ENCODE assay signal across 20 cellular contexts in genomic region chr6:36695414-36695813, GRCh38. TPM values are rescaled to one million over a fixed set of nuclear protein-coding genes. Genes with fewer than 3 reads are reported as not detected.
DNase-seq lines count a peak whose midpoint lies in the region; ATAC-seq and TF ChIP-seq lines count a peak whose summit lies in the region.
"Had no signal": no experiment of that assay in that cellular context is flagged by ENCODE, and none has a peak within 500 bp of the region (broad histone marks: within the 10 kb centered on the region; RNA-seq: fewer than 3 reads in every experiment).

No MANE protein-coding gene starts in this region.

- H3K9me3 ChIP-seq in BLaER1: peaks cover 7% of the 10 kb centered on the region; the same call in 1 of the 2 replicates
- H3K9me3 ChIP-seq: A549 had no signal

- no peaks in the 10 kb centered on the region for H3K9me3 Mint-ChIP-seq in activated CD8-positive, alpha-beta T cell treated with anti-CD3 and anti-CD28 coated beads for 36 hours
- H3K9me3 Mint-ChIP-seq in activated CD8-positive, alpha-beta T cell treated with anti-CD3 and anti-CD28 coated beads, Interleukin-2, amount 10 ng/mL, durations not matched to agents 7 days and 5 days (ENCODE audit: insufficient read depth): no peaks in the 10 kb centered on the region
- no peaks in the 10 kb centered on the region for H3K9me3 Mint-ChIP-seq in T-helper 2 cell treated with Interferon-gamma antibody and Interleukin-4, amounts not matched to agents 5 μg/mL and 100 μg/mL, for 36 hours
- H3K9me3 Mint-ChIP-seq in stimulated activated effector memory CD8-positive, alpha-beta T cell treated with anti-CD3 and anti-CD28 coated beads, Interleukin-12 subunit alpha, Interleukin-12 subunit beta, amount 100 ng/mL, for 72 hours: no peaks in the 10 kb centered on the region
- H3K9me3 Mint-ChIP-seq: CD4-positive, CD25-positive, alpha-beta regulatory T cell had no signal

- CTCF ChIA-PET in activated CD8-positive, alpha-beta T cell treated with anti-CD3 and anti-CD28 coated beads for 36 hours (lab: Charles Lee): interaction anchor here (0.8 to 1.6 kb wide), 4 partner anchors 9 to 72 kb away, joined by 3 to 5 read pairs (median 4); no protein-coding TSS in a partner anchor
- CTCF ChIA-PET in activated CD8-positive, alpha-beta T cell treated with anti-CD3 and anti-CD28 coated beads, Interleukin-2, amount 10 ng/mL, durations not matched to agents 7 days and 5 days (lab: Charles Lee): interaction anchor here (0.7 to 1.3 kb wide), 5 partner anchors 10 to 87 kb away, joined by 3 to 4 read pairs (median 3); no protein-coding TSS in a partner anchor

- H3K36me3 ChIP-seq in BLaER1: no peaks in the 10 kb centered on the region

- no peaks in the 10 kb centered on the region for H3K36me3 Mint-ChIP-seq in activated CD8-positive, alpha-beta T cell treated with anti-CD3 and anti-CD28 coated beads for 36 hours (ENCODE audit: low read depth)
- no peaks in the 10 kb centered on the region for H3K36me3 Mint-ChIP-seq in activated CD8-positive, alpha-beta T cell treated with anti-CD3 and anti-CD28 coated beads, Interleukin-2, amount 10 ng/mL, durations not matched to agents 7 days and 5 days (ENCODE audit: low read depth)
- no peaks in the 10 kb centered on the region for H3K36me3 Mint-ChIP-seq in T-helper 2 cell treated with Interferon-gamma antibody and Interleukin-4, amounts not matched to agents 5 μg/mL and 100 μg/mL, for 36 hours (ENCODE audit: low read depth)
- H3K36me3 Mint-ChIP-seq in stimulated activated effector memory CD8-positive, alpha-beta T cell treated with anti-CD3 and anti-CD28 coated beads, Interleukin-12 subunit alpha, Interleukin-12 subunit beta, amount 100 ng/mL, for 72 hours: no peaks in the 10 kb centered on the region
- H3K36me3 Mint-ChIP-seq: CD4-positive, CD25-positive, alpha-beta regulatory T cell had no signal

- H3K4me3 Mint-ChIP-seq in activated CD8-positive, alpha-beta T cell treated with anti-CD3 and anti-CD28 coated beads for 36 hours: no peak overlapping the region
- H3K4me3 Mint-ChIP-seq in activated CD8-positive, alpha-beta T cell treated with anti-CD3 and anti-CD28 coated beads, Interleukin-2, amount 10 ng/mL, durations not matched to agents 7 days and 5 days: no peak overlapping the region
- H3K4me3 Mint-ChIP-seq in T-helper 2 cell treated with Interferon-gamma antibody and Interleukin-4, amounts not matched to agents 5 μg/mL and 100 μg/mL, for 36 hours: peak overlapping the region; percentile 10
- peak overlapping the region; percentile 0 for H3K4me3 Mint-ChIP-seq in stimulated activated effector memory CD8-positive, alpha-beta T cell treated with anti-CD3 and anti-CD28 coated beads, Interleukin-12 subunit alpha, Interleukin-12 subunit beta, amount 100 ng/mL, for 72 hours
- H3K4me3 Mint-ChIP-seq: CD4-positive, CD25-positive, alpha-beta regulatory T cell had no signal

- H3K9ac ChIP-seq in BLaER1: no peak overlapping the region

- POLR2A ChIA-PET in activated CD8-positive, alpha-beta T cell treated with anti-CD3 and anti-CD28 coated beads for 36 hours (lab: Charles Lee): interaction anchor here (0.7 to 0.9 kb wide), 2 partner anchors 13 to 15 kb away, joined by 3 read pairs; no protein-coding TSS in a partner anchor
- POLR2A ChIA-PET in activated CD8-positive, alpha-beta T cell treated with anti-CD3 and anti-CD28 coated beads, Interleukin-2, amount 10 ng/mL, durations not matched to agents 7 days and 5 days (lab: Charles Lee): no interaction called here

- H3K4me1 ChIP-seq in BLaER1: peaks cover 37% of the 10 kb centered on the region
- H3K4me1 ChIP-seq: A549 had no signal

- intact Hi-C loops in activated CD8-positive, alpha-beta T cell treated with anti-CD3 and anti-CD28 coated beads for 36 hours (cut with micrococcal nuclease): no loop called here

- TF ChIP-seq CTCF in activated CD8-positive, alpha-beta T cell treated with anti-CD3 and anti-CD28 coated beads for 36 hours (IDR thresholded peaks at IDR 0.05): no peak

- no peaks in the 10 kb centered on the region for H3K27me3 Mint-ChIP-seq in activated CD8-positive, alpha-beta T cell treated with anti-CD3 and anti-CD28 coated beads for 36 hours
- no peaks in the 10 kb centered on the region for H3K27me3 Mint-ChIP-seq in activated CD8-positive, alpha-beta T cell treated with anti-CD3 and anti-CD28 coated beads, Interleukin-2, amount 10 ng/mL, durations not matched to agents 7 days and 5 days (ENCODE audit: low read depth)
- H3K27me3 Mint-ChIP-seq in T-helper 2 cell treated with Interferon-gamma antibody and Interleukin-4, amounts not matched to agents 5 μg/mL and 100 μg/mL, for 36 hours (ENCODE audit: low read depth): peaks cover 5% of the 10 kb centered on the region

- ATAC-seq in activated CD8-positive, alpha-beta T cell treated with anti-CD3 and anti-CD28 coated beads for 36 hours: peak; percentile 18
- ATAC-seq in activated CD8-positive, alpha-beta T cell treated with anti-CD3 and anti-CD28 coated beads, Interleukin-2, amount 10 ng/mL, durations not matched to agents 7 days and 5 days: no peak
- peak; percentile 81 for ATAC-seq in stimulated activated effector memory CD8-positive, alpha-beta T cell treated with anti-CD3 and anti-CD28 coated beads, Interleukin-12 subunit alpha, Interleukin-12 subunit beta, amount 100 ng/mL, for 72 hours
- ATAC-seq in HG02678 (IDR thresholded peaks at IDR 0.05; ENCODE audit: unreplicated experiment): no peak
- ATAC-seq: A549, HCT116, PC-3 had no signal

- H4K20me1 ChIP-seq in BLaER1: peaks cover 2% of the 10 kb centered on the region; the same call in 1 of the 2 replicates

- no peak for DNase-seq in activated CD8-positive, alpha-beta T cell treated with anti-CD3 and anti-CD28 coated beads for 36 hours
- no peak for DNase-seq in activated CD8-positive, alpha-beta T cell treated with anti-CD3 and anti-CD28 coated beads, Interleukin-2, amount 10 ng/mL, durations not matched to agents 7 days and 5 days
- DNase-seq in T-helper 2 cell treated with Interferon-gamma antibody and Interleukin-4, amounts not matched to agents 5 μg/mL and 100 μg/mL, for 36 hours (ENCODE audit: low spot score): no peak
- no peak for DNase-seq in stimulated activated effector memory CD8-positive, alpha-beta T cell treated with anti-CD3 and anti-CD28 coated beads, Interleukin-12 subunit alpha, Interleukin-12 subunit beta, amount 100 ng/mL, for 72 hours (ENCODE audit: low spot score in 2 of 2)
- no peak for DNase-seq in NCI-H146 treated with DMSO at 0.1 percent for 48 hours (lab: John Stamatoyannopoulos, UW; ENCODE audit: unreplicated experiment)
- DNase-seq: Calu3; CD4-positive, CD25-positive, alpha-beta regulatory T cell; DMS79; KG1; NCI-H1092; NCI-H1694; NCI-H2107; NCI-H226; NCI-H526 treated with DMSO at 0.1 percent for 48 hours; PC-3 had no signal

- peak overlapping the region; percentile 41 for H3K4me2 ChIP-seq in BLaER1
- H3K4me2 ChIP-seq: A549 had no signal

- H3K4me3 ChIP-seq in BLaER1: no peak overlapping the region
- H3K4me3 ChIP-seq: A549 had no signal

- H3K27ac Mint-ChIP-seq in activated CD8-positive, alpha-beta T cell treated with anti-CD3 and anti-CD28 coated beads for 36 hours: no peak overlapping the region
- H3K27ac Mint-ChIP-seq in activated CD8-positive, alpha-beta T cell treated with anti-CD3 and anti-CD28 coated beads, Interleukin-2, amount 10 ng/mL, durations not matched to agents 7 days and 5 days: no peak overlapping the region
- peak overlapping the region; percentile 37 for H3K27ac Mint-ChIP-seq in T-helper 2 cell treated with Interferon-gamma antibody and Interleukin-4, amounts not matched to agents 5 μg/mL and 100 μg/mL, for 36 hours
- peak overlapping the region; percentile 0 for H3K27ac Mint-ChIP-seq in stimulated activated effector memory CD8-positive, alpha-beta T cell treated with anti-CD3 and anti-CD28 coated beads, Interleukin-12 subunit alpha, Interleukin-12 subunit beta, amount 100 ng/mL, for 72 hours
- H3K27ac Mint-ChIP-seq: CD4-positive, CD25-positive, alpha-beta regulatory T cell had no signal

- H3K27ac ChIP-seq in BLaER1: no peak overlapping the region
- H3K27ac ChIP-seq: A549 had no signal

- peaks cover 22% of the 10 kb centered on the region for H3K4me1 Mint-ChIP-seq in activated CD8-positive, alpha-beta T cell treated with anti-CD3 and anti-CD28 coated beads for 36 hours (ENCODE audit: low read depth)
- peaks cover 44% of the 10 kb centered on the region for H3K4me1 Mint-ChIP-seq in activated CD8-positive, alpha-beta T cell treated with anti-CD3 and anti-CD28 coated beads, Interleukin-2, amount 10 ng/mL, durations not matched to agents 7 days and 5 days (ENCODE audit: low read depth)
- peaks cover 48% of the 10 kb centered on the region for H3K4me1 Mint-ChIP-seq in T-helper 2 cell treated with Interferon-gamma antibody and Interleukin-4, amounts not matched to agents 5 μg/mL and 100 μg/mL, for 36 hours (ENCODE audit: low read depth)
- peaks cover 53% of the 10 kb centered on the region for H3K4me1 Mint-ChIP-seq in stimulated activated effector memory CD8-positive, alpha-beta T cell treated with anti-CD3 and anti-CD28 coated beads, Interleukin-12 subunit alpha, Interleukin-12 subunit beta, amount 100 ng/mL, for 72 hours

- no peaks in the 10 kb centered on the region for H3K27me3 ChIP-seq in BLaER1

RNA-seq across cellular contexts. Expression of gene RAB44, which starts 2.2 kb away (rescaled TPM):
- total RNA-seq in activated CD8-positive, alpha-beta T cell treated with anti-CD3 and anti-CD28 coated beads for 36 hours: under 1 TPM in 1 of 2 experiments, not detected in 1; 0.07 TPM
- not detected for total RNA-seq in activated CD8-positive, alpha-beta T cell treated with anti-CD3 and anti-CD28 coated beads, Interleukin-2, amount 10 ng/mL, durations not matched to agents 7 days and 5 days
- total RNA-seq: Calu3, G401, PC-3 had no signal

RNA-seq across cellular contexts. Expression of gene CDKN1A, which starts 16.9 kb away (rescaled TPM):
- 10 to 100 TPM; 42.3 to 47.4 TPM for total RNA-seq in activated CD8-positive, alpha-beta T cell treated with anti-CD3 and anti-CD28 coated beads for 36 hours
- total RNA-seq in activated CD8-positive, alpha-beta T cell treated with anti-CD3 and anti-CD28 coated beads, Interleukin-2, amount 10 ng/mL, durations not matched to agents 7 days and 5 days: 10 to 100 TPM; 43.4 to 44.2 TPM

Comparison
In these comparisons a context has a peak if more than half of its experiments do, and no peak if none do; other contexts are left out.
1. ATAC-seq: peak in activated CD8-positive, alpha-beta T cell treated with anti-CD3 and anti-CD28 coated beads for 36 hours (single experiment) and stimulated activated effector memory CD8-positive, alpha-beta T cell treated with anti-CD3 and anti-CD28 coated beads, Interleukin-12 subunit alpha, Interleukin-12 subunit beta, amount 100 ng/mL, for 72 hours (single experiment); none in activated CD8-positive, alpha-beta T cell treated with anti-CD3 and anti-CD28 coated beads, Interleukin-2, amount 10 ng/mL, durations not matched to agents 7 days and 5 days (single experiment) and HG02678 (single experiment).
2. H3K27ac Mint-ChIP-seq: peak in T-helper 2 cell treated with Interferon-gamma antibody and Interleukin-4, amounts not matched to agents 5 μg/mL and 100 μg/mL, for 36 hours (single experiment) and stimulated activated effector memory CD8-positive, alpha-beta T cell treated with anti-CD3 and anti-CD28 coated beads, Interleukin-12 subunit alpha, Interleukin-12 subunit beta, amount 100 ng/mL, for 72 hours (single experiment); none in activated CD8-positive, alpha-beta T cell treated with anti-CD3 and anti-CD28 coated beads for 36 hours (single experiment) and activated CD8-positive, alpha-beta T cell treated with anti-CD3 and anti-CD28 coated beads, Interleukin-2, amount 10 ng/mL, durations not matched to agents 7 days and 5 days (single experiment).
3. H3K4me3 Mint-ChIP-seq: peak in T-helper 2 cell treated with Interferon-gamma antibody and Interleukin-4, amounts not matched to agents 5 μg/mL and 100 μg/mL, for 36 hours (single experiment) and stimulated activated effector memory CD8-positive, alpha-beta T cell treated with anti-CD3 and anti-CD28 coated beads, Interleukin-12 subunit alpha, Interleukin-12 subunit beta, amount 100 ng/mL, for 72 hours (single experiment); none in activated CD8-positive, alpha-beta T cell treated with anti-CD3 and anti-CD28 coated beads for 36 hours (single experiment) and activated CD8-positive, alpha-beta T cell treated with anti-CD3 and anti-CD28 coated beads, Interleukin-2, amount 10 ng/mL, durations not matched to agents 7 days and 5 days (single experiment).